22 cellular contexts compared by ENCODE assay signal in the genomic region with DNA sequence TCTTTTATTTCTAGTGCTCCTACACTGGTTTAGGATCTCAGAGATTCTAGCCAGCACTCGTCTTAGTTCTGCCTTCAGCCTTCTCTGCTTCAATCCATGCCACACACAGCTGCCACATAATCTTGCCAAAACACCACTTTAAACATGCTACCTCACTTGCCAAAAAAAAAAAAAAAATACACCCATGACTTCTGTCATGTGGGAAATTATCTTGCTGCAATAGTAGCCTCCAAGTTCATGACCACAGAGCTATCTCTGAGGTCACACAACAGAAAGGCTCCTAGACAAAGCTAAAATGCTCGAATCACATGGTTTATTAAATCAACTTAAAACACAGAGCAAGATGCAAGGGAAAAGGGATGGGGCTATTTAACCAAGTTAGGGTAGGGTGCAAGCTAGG. TPM values are rescaled to one million over a fixed set of nuclear protein-coding genes. Genes with fewer than 3 reads are reported as not detected.
"Had no signal": no experiment of that assay in that cellular context is flagged by ENCODE, and none has a peak within 500 bp of the region (broad histone marks: within the 10 kb centered on the region; RNA-seq: fewer than 3 reads in every experiment).

No MANE protein-coding gene starts in this region.

- H3K36me3 Mint-ChIP-seq: activated naive CD4-positive, alpha-beta T cell treated with anti-CD3 and anti-CD28 coated beads, Interleukin-2, amount 10 ng/mL, durations not matched to agents 7 days and 5 days; activated naive CD8-positive, alpha-beta T cell treated with anti-CD3 and anti-CD28 coated beads for 36 hours had no signal

- H3K4me3 ChIP-seq: cardiac muscle cell had no signal

- H3K27ac ChIP-seq: brain microvascular endothelial cell, cardiac muscle cell, VCaP had no signal

- H3K27me3 ChIP-seq: brain microvascular endothelial cell, cardiac muscle cell had no signal

- H3K4me3 Mint-ChIP-seq: activated CD8-positive, alpha-beta T cell treated with anti-CD3 and anti-CD28 coated beads for 36 hours; activated naive CD4-positive, alpha-beta T cell treated with anti-CD3 and anti-CD28 coated beads, Interleukin-2, amount 10 ng/mL, durations not matched to agents 7 days and 5 days; activated naive CD8-positive, alpha-beta T cell treated with anti-CD3 and anti-CD28 coated beads for 36 hours; activated T-cell treated with anti-CD3 and anti-CD28 coated beads, Interleukin-2, amount 50 U/mL, for 72 hours; T-helper 17 cell had no signal

- DNase-seq: activated CD4-positive, alpha-beta T cell treated with anti-CD3 and anti-CD28 coated beads for 4 hours; activated CD8-positive, alpha-beta memory T cell treated with anti-CD3 and anti-CD28 coated beads, Interleukin-2, amount 50 U/mL, for 4 hours; activated CD8-positive, alpha-beta T cell treated with anti-CD3 and anti-CD28 coated beads for 36 hours; activated gamma-delta T cell treated with Interleukin-2 at 50 U/mL for 16 hours; activated naive CD4-positive, alpha-beta T cell treated with anti-CD3 and anti-CD28 coated beads, Interleukin-2, amount 10 ng/mL, durations not matched to agents 7 days and 5 days; activated naive CD8-positive, alpha-beta T cell treated with anti-CD3 and anti-CD28 coated beads for 36 hours; activated T-cell treated with anti-CD3 and anti-CD28 coated beads, Interleukin-2, amount 50 U/mL, for 72 hours; brain microvascular endothelial cell; KG1; NCI-H1092 treated with DMSO at 0.1 percent for 48 hours; NCI-H1417 treated with DMSO at 0.1 percent for 48 hours; NCI-H1694; NCI-H2029; NCI-H2107; NCI-H510A treated with DMSO at 0.1 percent for 48 hours; NCI-H69; SIG-M5; T-helper 17 cell; T-helper 9 cell had no signal

- H3K4me1 Mint-ChIP-seq: activated naive CD4-positive, alpha-beta T cell treated with anti-CD3 and anti-CD28 coated beads, Interleukin-2, amount 10 ng/mL, durations not matched to agents 7 days and 5 days; activated naive CD8-positive, alpha-beta T cell treated with anti-CD3 and anti-CD28 coated beads for 36 hours had no signal

- H3K27ac Mint-ChIP-seq: activated CD8-positive, alpha-beta T cell treated with anti-CD3 and anti-CD28 coated beads for 36 hours; activated naive CD4-positive, alpha-beta T cell treated with anti-CD3 and anti-CD28 coated beads, Interleukin-2, amount 10 ng/mL, durations not matched to agents 7 days and 5 days; activated naive CD8-positive, alpha-beta T cell treated with anti-CD3 and anti-CD28 coated beads for 36 hours; activated T-cell treated with anti-CD3 and anti-CD28 coated beads, Interleukin-2, amount 50 U/mL, for 72 hours; activated T-helper 2 cell treated with anti-CD3 and anti-CD28 coated beads, Interferon-gamma antibody, Interleukin-2, Interleukin-4, amounts not matched to agents 10 μg/mL and 5 μg/mL and 100 μg/mL, durations not matched to agents 14 hours and 24 hours and 36 hours; T-helper 17 cell had no signal

- H3K9me3 Mint-ChIP-seq: activated CD8-positive, alpha-beta T cell treated with anti-CD3 and anti-CD28 coated beads for 36 hours; activated naive CD4-positive, alpha-beta T cell treated with anti-CD3 and anti-CD28 coated beads, Interleukin-2, amount 10 ng/mL, durations not matched to agents 7 days and 5 days; activated naive CD8-positive, alpha-beta T cell treated with anti-CD3 and anti-CD28 coated beads for 36 hours; activated T-cell treated with anti-CD3 and anti-CD28 coated beads, Interleukin-2, amount 50 U/mL, for 72 hours; activated T-helper 2 cell treated with anti-CD3 and anti-CD28 coated beads, Interferon-gamma antibody, Interleukin-2, Interleukin-4, amounts not matched to agents 10 μg/mL and 5 μg/mL and 100 μg/mL, durations not matched to agents 14 hours and 24 hours and 36 hours had no signal

- H3K36me3 ChIP-seq: brain microvascular endothelial cell, cardiac muscle cell had no signal

RNA-seq across cellular contexts. Expression of a gene that starts 18.1 kb away (rescaled TPM):
- total RNA-seq: activated naive CD8-positive, alpha-beta T cell treated with anti-CD3 and anti-CD28 coated beads for 36 hours had no signal
